25 cellular contexts compared by ENCODE assay signal in genomic region chr5:113269023-113269997, GRCh38.
DNase-seq lines count a peak whose midpoint lies in the region; ATAC-seq and TF ChIP-seq lines count a peak whose summit lies in the region.
"Had no signal": no experiment of that assay in that cellular context is flagged by ENCODE, and none has a peak within 500 bp of the region (broad histone marks: within the 10 kb centered on the region; RNA-seq: fewer than 3 reads in every experiment).

No MANE protein-coding gene starts in this region.

- no peaks in the 10 kb centered on the region for H3K36me3 ChIP-seq in SJSA1
- H3K36me3 ChIP-seq: cardiac muscle cell, heart right ventricle, lower lobe of right lung, MG63, thoracic aorta had no signal

- H3K4me3 Mint-ChIP-seq in progenitor cell of endocrine pancreas (ENCODE audit: low read depth), result no peak overlapping the region
- H3K4me3 Mint-ChIP-seq: activated T-cell treated with anti-CD3 and anti-CD28 coated beads, Interleukin-2, amount 50 U/mL, for 4 hours; dendritic cell treated with granulocyte-macrophage colony-stimulating factor and Interleukin-4, amounts not matched to agents 40 ng/mL and 50 ng/mL, for 4 days had no signal

- H3K27ac ChIP-seq in SJSA1 (peak overlapping the region; percentile 52; the same call in 1 of the 2 replicates), epithelial cell of prostate (peak overlapping the region; percentile 95)
- H3K27ac ChIP-seq: cardiac muscle cell, heart right ventricle, lower lobe of right lung, thoracic aorta had no signal

- H3K4me1 Mint-ChIP-seq in progenitor cell of endocrine pancreas (ENCODE audit: low read depth), result peaks cover 67% of the 10 kb centered on the region

- H3K27me3 ChIP-seq in SJSA1 (replicated peaks), result no peaks in the 10 kb centered on the region
- H3K27me3 ChIP-seq: cardiac muscle cell, heart right ventricle, MG63 had no signal

- H3K9me3 ChIP-seq in SJSA1 (replicated peaks), result no peaks in the 10 kb centered on the region
- H3K9me3 ChIP-seq: heart right ventricle, lower lobe of right lung, MG63, thoracic aorta had no signal

- TF ChIP-seq POLR2A in GM18505 (IDR thresholded peaks at IDR 0.05; ENCODE audit: borderline replicate concordance, extremely low read depth, insufficient read depth, insufficient read length), result no peak

- CTCF ChIA-PET in HEK293T (lab: Yijun Ruan, JAX), result interaction anchor here (0.7 kb wide), 1 partner anchor 182 kb away, joined by 3 read pairs; no protein-coding TSS in a partner anchor

- TF ChIP-seq CTCF in progenitor cell of endocrine pancreas (IDR thresholded peaks at IDR 0.05; ENCODE audit: unreplicated experiment), result no peak

- POLR2A ChIA-PET in HEK293T (lab: Yijun Ruan, JAX), result interaction anchor here (1.6 kb wide), 1 partner anchor 25 kb away, joined by 5 read pairs; no protein-coding TSS in a partner anchor

- no peak overlapping the region for H3K4me3 ChIP-seq in SJSA1
- H3K4me3 ChIP-seq: cardiac muscle cell, GM12878, heart right ventricle, lower lobe of right lung, MG63, thoracic aorta had no signal

- H3K9me3 Mint-ChIP-seq in progenitor cell of endocrine pancreas (ENCODE audit: low read depth), result no peaks in the 10 kb centered on the region
- H3K9me3 Mint-ChIP-seq: activated T-cell treated with anti-CD3 and anti-CD28 coated beads, Interleukin-2, amount 50 U/mL, for 4 hours; dendritic cell treated with granulocyte-macrophage colony-stimulating factor and Interleukin-4, amounts not matched to agents 40 ng/mL and 50 ng/mL, for 4 days had no signal

- peak overlapping the region; percentile 47 for H3K27ac Mint-ChIP-seq in progenitor cell of endocrine pancreas
- H3K27ac Mint-ChIP-seq: dendritic cell treated with granulocyte-macrophage colony-stimulating factor and Interleukin-4, amounts not matched to agents 40 ng/mL and 50 ng/mL, for 4 days had no signal

- DNase-seq in HEK293T (ENCODE audit: extremely low spot score) (no peak), SJSA1 (ENCODE audit: low read depth in 1 of 2, low spot score in 2 of 2) (no peak), epithelial cell of prostate (ENCODE audit: low read depth, low spot score) (no peak), progenitor cell of endocrine pancreas (ENCODE audit: low spot score, unreplicated experiment) (no peak), KG1 (lab: John Stamatoyannopoulos, UW) (no peak)
- DNase-seq in stimulated activated CD4-positive, alpha-beta T cell treated with anti-CD3 and anti-CD28 coated beads, Interleukin-4, amount 100 ng/mL, for 24 hours, result no peak
- DNase-seq: activated CD4-positive, alpha-beta T cell treated with anti-CD3 and anti-CD28 coated beads for 1 hour; activated CD8-positive, alpha-beta memory T cell treated with anti-CD3 and anti-CD28 coated beads for 24 hours; activated naive CD4-positive, alpha-beta T cell treated with Interleukin-2 at 50 U/mL for 16 hours; activated T-cell treated with anti-CD3 and anti-CD28 coated beads, Interleukin-2, amount 50 U/mL, for 4 hours; CD4-positive, alpha-beta memory T cell; GOT3; heart right ventricle; lower lobe of right lung; MG63; NCI-H1436; NCI-H2171; NCI-H524; stimulated activated CD4-positive, alpha-beta T cell treated with anti-CD3 and anti-CD28 coated beads, Interleukin-2, amount 100 ng/mL, for 48 hours; stimulated activated naive CD4-positive, alpha-beta T cell treated with Interleukin-2 at 50 U/mL for 16 hours had no signal

- H3K36me3 Mint-ChIP-seq in progenitor cell of endocrine pancreas (ENCODE audit: insufficient read depth), result no peaks in the 10 kb centered on the region
- H3K36me3 Mint-ChIP-seq: CD4-positive, alpha-beta memory T cell had no signal

- H3K4me1 ChIP-seq in SJSA1 (replicated peaks), result peaks cover 60% of the 10 kb centered on the region

- no peak for ATAC-seq in GM18505 (IDR thresholded peaks at IDR 0.05; ENCODE audit: unreplicated experiment)
- ATAC-seq: activated T-cell treated with anti-CD3 and anti-CD28 coated beads, Interleukin-2, amount 50 U/mL, for 4 hours; GM12878; heart right ventricle; lower lobe of right lung had no signal

- H3K27me3 Mint-ChIP-seq in progenitor cell of endocrine pancreas, result no peaks in the 10 kb centered on the region
- H3K27me3 Mint-ChIP-seq: CD4-positive, alpha-beta memory T cell had no signal

TF ChIP-seq in HEK293T, 16 proteins besides CTCF, POLR2A, EP300 and RAD21:
- TF ChIP-seq FOXM1 (IDR thresholded peaks at IDR 0.05; ENCODE audit: borderline replicate concordance) (no peak), FOXK2 (IDR thresholded peaks at IDR 0.05) (no peak), LEF1 (IDR thresholded peaks at IDR 0.05; ENCODE audit: borderline replicate concordance) (no peak), ELF4 (IDR thresholded peaks at IDR 0.05) (no peak), PKNOX1 (IDR thresholded peaks at IDR 0.05) (peak; percentile 30; the same call in 1 of the 2 replicates), NFRKB (IDR thresholded peaks at IDR 0.05) (no peak), SP1 (IDR thresholded peaks at IDR 0.05) (no peak)
